ENCODE assay signal across 8 cellular contexts in the genomic region with DNA sequence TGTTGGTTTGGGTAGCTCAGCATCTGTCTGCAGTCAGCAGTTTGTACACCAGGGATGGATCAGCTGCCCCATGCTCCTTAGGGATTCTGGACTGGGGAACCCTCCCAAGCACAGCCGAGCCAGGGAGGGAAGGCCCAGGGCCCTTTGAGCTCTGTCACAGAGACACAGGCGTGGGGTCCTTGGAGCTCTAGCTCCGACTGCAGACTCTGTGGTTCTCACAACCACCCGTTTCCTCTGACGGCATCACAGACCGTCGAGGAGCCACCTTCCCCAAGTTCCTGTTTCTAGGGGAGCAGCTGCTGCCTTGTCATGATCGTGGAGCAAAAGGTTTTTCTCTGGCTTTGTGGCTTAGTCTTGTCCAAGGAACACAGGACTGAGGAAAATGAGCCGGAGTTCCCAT. TPM values are rescaled to one million over a fixed set of nuclear protein-coding genes. Genes with fewer than 3 reads are reported as not detected.
DNase-seq lines count a peak whose midpoint lies in the region; ATAC-seq and TF ChIP-seq lines count a peak whose summit lies in the region.

A gene with protein sequence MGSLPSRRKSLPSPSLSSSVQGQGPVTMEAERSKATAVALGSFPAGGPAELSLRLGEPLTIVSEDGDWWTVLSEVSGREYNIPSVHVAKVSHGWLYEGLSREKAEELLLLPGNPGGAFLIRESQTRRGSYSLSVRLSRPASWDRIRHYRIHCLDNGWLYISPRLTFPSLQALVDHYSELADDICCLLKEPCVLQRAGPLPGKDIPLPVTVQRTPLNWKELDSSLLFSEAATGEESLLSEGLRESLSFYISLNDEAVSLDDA (minus strand): TSS at position 199 of the 400 bp plus-strand sequence. CDS start 4,861 bp downstream, outside the sequence.

- ATAC-seq in activated CD8-positive, alpha-beta T cell treated with anti-CD3 and anti-CD28 coated beads, Interleukin-2, amount 10 ng/mL, durations not matched to agents 7 days and 5 days: peak; percentile 80
- peak; percentile 70 for ATAC-seq in left lung
- ATAC-seq in HG03139 (IDR thresholded peaks at IDR 0.05; ENCODE audit: unreplicated experiment): no peak
- no peak for ATAC-seq in GM19023 (IDR thresholded peaks at IDR 0.05; ENCODE audit: unreplicated experiment)

- H3K4me3 Mint-ChIP-seq in activated CD8-positive, alpha-beta T cell treated with anti-CD3 and anti-CD28 coated beads, Interleukin-2, amount 10 ng/mL, durations not matched to agents 7 days and 5 days: peak within 1 kb of the TSS; percentile 99

- H3K79me2 ChIP-seq in Loucy (ENCODE audit: insufficient read depth, low read length): peaks cover 54% of the 10 kb centered on the region

- no peaks in the 10 kb centered on the region for H3K27me3 Mint-ChIP-seq in activated CD8-positive, alpha-beta T cell treated with anti-CD3 and anti-CD28 coated beads, Interleukin-2, amount 10 ng/mL, durations not matched to agents 7 days and 5 days (ENCODE audit: low read depth)

- H3K36me3 ChIP-seq in Loucy (ENCODE audit: insufficient read depth, low read length): peaks cover 2% of the 10 kb centered on the region; the same call in 1 of the 2 replicates
- H3K36me3 ChIP-seq in left lung: peaks cover 0 to 1% of the 10 kb centered on the region in 2 donors

- no peak within 1 kb of the TSS for H3K27ac ChIP-seq in left lung

- H3F3A ChIP-seq in Loucy (ENCODE audit: low read depth): 0 out of 2 replicates have a peak, but pooled peaks cover 3% of the 10 kb centered on the region

- peak within 1 kb of the TSS; percentile 34; the same call in 1 of the 2 replicates for H2AFZ ChIP-seq in Loucy (ENCODE audit: low read length)

- H3K27me3 ChIP-seq in Loucy (ENCODE audit: insufficient read depth, low read length, poor library complexity, severe bottlenecking) (no peaks in the 10 kb centered on the region), left lung (no peaks in the 10 kb centered on the region)

- peaks cover 49% of the 10 kb centered on the region for H3K4me1 Mint-ChIP-seq in activated CD8-positive, alpha-beta T cell treated with anti-CD3 and anti-CD28 coated beads, Interleukin-2, amount 10 ng/mL, durations not matched to agents 7 days and 5 days (ENCODE audit: low read depth)

- H3K27ac Mint-ChIP-seq in activated CD8-positive, alpha-beta T cell treated with anti-CD3 and anti-CD28 coated beads, Interleukin-2, amount 10 ng/mL, durations not matched to agents 7 days and 5 days: peak within 1 kb of the TSS; percentile 93

- TF ChIP-seq CTCF in Loucy (conservative IDR thresholded peaks at IDR 0.05; ENCODE audit: low read length) (no peak), left lung (IDR thresholded peaks at IDR 0.05) (no peak)

- H3K4me3 ChIP-seq in Loucy (ENCODE audit: low read length, poor library complexity, severe bottlenecking): peak within 1 kb of the TSS; percentile 91
- peak within 1 kb of the TSS in 1 of 2 donors; percentile 5 for H3K4me3 ChIP-seq in left lung

- intact Hi-C loops in left lung (cut with DNase I): no loop called here
- intact Hi-C loops in posterior vena cava (cut with DNase I): no loop called here

- H3K36me3 Mint-ChIP-seq in activated CD8-positive, alpha-beta T cell treated with anti-CD3 and anti-CD28 coated beads, Interleukin-2, amount 10 ng/mL, durations not matched to agents 7 days and 5 days (ENCODE audit: low read depth): peaks cover 51% of the 10 kb centered on the region

- peak; percentile 86 for DNase-seq in activated CD8-positive, alpha-beta T cell treated with anti-CD3 and anti-CD28 coated beads, Interleukin-2, amount 10 ng/mL, durations not matched to agents 7 days and 5 days
- DNase-seq in left lung (peak in 1 of 2 donors; percentile 53), posterior vena cava (ENCODE audit: low spot score) (no peak), NCI-H774 (lab: John Stamatoyannopoulos, UW) (no peak)
- peak; percentile 41 to 59 for DNase-seq in stimulated activated CD8-positive, alpha-beta memory T cell treated with anti-CD3 and anti-CD28 coated beads, Interleukin-7, amount 100 ng/mL, for 48 hours (ENCODE audit: extremely low read depth in 1 of 2, low read depth in 1 of 2)

- H3K4me1 ChIP-seq in Loucy (ENCODE audit: insufficient read depth, low read length, poor library complexity, severe bottlenecking): peaks cover 53% of the 10 kb centered on the region
- peaks cover 0 to 6% of the 10 kb centered on the region in 2 donors for H3K4me1 ChIP-seq in left lung

- peak within 1 kb of the TSS; percentile 100 for H3K4me2 ChIP-seq in Loucy (ENCODE audit: low read depth, low read length, poor library complexity, severe bottlenecking)

- peak within 1 kb of the TSS; percentile 96 for H3K9ac ChIP-seq in Loucy (ENCODE audit: low read depth, low read length, poor library complexity, severe bottlenecking)

- H3K9me2 ChIP-seq in Loucy (replicated peaks; ENCODE audit: low read depth, low read length): no peaks in the 10 kb centered on the region

- POLR2A ChIA-PET in activated CD8-positive, alpha-beta T cell treated with anti-CD3 and anti-CD28 coated beads, Interleukin-2, amount 10 ng/mL, durations not matched to agents 7 days and 5 days (lab: Charles Lee): interaction anchor here (0.8 to 4.3 kb wide), 15 partner anchors 11 to 596 kb away, joined by 3 to 42 read pairs (median 5); partner anchors contain the start of genes RAB5IF and TGIF2

- H3K9me3 Mint-ChIP-seq in activated CD8-positive, alpha-beta T cell treated with anti-CD3 and anti-CD28 coated beads, Interleukin-2, amount 10 ng/mL, durations not matched to agents 7 days and 5 days (ENCODE audit: insufficient read depth): no peaks in the 10 kb centered on the region

- H4K20me1 ChIP-seq in Loucy (ENCODE audit: insufficient read depth, low read length, poor library complexity, severe bottlenecking): no peaks in the 10 kb centered on the region

- CTCF ChIA-PET in activated CD8-positive, alpha-beta T cell treated with anti-CD3 and anti-CD28 coated beads, Interleukin-2, amount 10 ng/mL, durations not matched to agents 7 days and 5 days (lab: Charles Lee): interaction anchor here (0.7 to 4.8 kb wide), 16 partner anchors 9 to 168 kb away, joined by 3 to 43 read pairs (median 6); partner anchors contain the start of genes DSN1, NDRG3 and RAB5IF

- H3K9me3 ChIP-seq in Loucy (ENCODE audit: insufficient read depth, low read depth, low read length): no peaks in the 10 kb centered on the region
- no peaks in the 10 kb centered on the region for H3K9me3 ChIP-seq in left lung

RNA-seq across cellular contexts. Expression of the gene that starts here (rescaled TPM):
- total RNA-seq in activated CD8-positive, alpha-beta T cell treated with anti-CD3 and anti-CD28 coated beads, Interleukin-2, amount 10 ng/mL, durations not matched to agents 7 days and 5 days: 100 to 1,000 TPM; 131 to 137 TPM
- total RNA-seq in left lung (1 to 10 TPM in 1 of 2 donors, under 1 TPM in 1; 0.87 to 1.8 TPM), posterior vena cava (under 1 TPM; 0.38 to 0.46 TPM)

Comparison
In these comparisons a context has a peak if more than half of its experiments do, and no peak if none do; other contexts are left out.
1. RNA of the gene that starts here (total RNA-seq): 131 to 137 TPM in activated CD8-positive, alpha-beta T cell treated with anti-CD3 and anti-CD28 coated beads, Interleukin-2, amount 10 ng/mL, durations not matched to agents 7 days and 5 days; 0.87 to 1.8 TPM in left lung and 0.38 to 0.46 TPM in posterior vena cava; every median in the first group is over 10 times any median in the second.
2. ATAC-seq: peak in activated CD8-positive, alpha-beta T cell treated with anti-CD3 and anti-CD28 coated beads, Interleukin-2, amount 10 ng/mL, durations not matched to agents 7 days and 5 days (single experiment) and left lung (single experiment); none in HG03139 (single experiment) and GM19023 (single experiment).
3. DNase-seq: peak in activated CD8-positive, alpha-beta T cell treated with anti-CD3 and anti-CD28 coated beads, Interleukin-2, amount 10 ng/mL, durations not matched to agents 7 days and 5 days (single experiment) and stimulated activated CD8-positive, alpha-beta memory T cell treated with anti-CD3 and anti-CD28 coated beads, Interleukin-7, amount 100 ng/mL, for 48 hours (2 of 2); none in posterior vena cava (single experiment) and NCI-H774 (single experiment).